ENCODE assay signal across 9 cellular contexts in the genomic region with DNA sequence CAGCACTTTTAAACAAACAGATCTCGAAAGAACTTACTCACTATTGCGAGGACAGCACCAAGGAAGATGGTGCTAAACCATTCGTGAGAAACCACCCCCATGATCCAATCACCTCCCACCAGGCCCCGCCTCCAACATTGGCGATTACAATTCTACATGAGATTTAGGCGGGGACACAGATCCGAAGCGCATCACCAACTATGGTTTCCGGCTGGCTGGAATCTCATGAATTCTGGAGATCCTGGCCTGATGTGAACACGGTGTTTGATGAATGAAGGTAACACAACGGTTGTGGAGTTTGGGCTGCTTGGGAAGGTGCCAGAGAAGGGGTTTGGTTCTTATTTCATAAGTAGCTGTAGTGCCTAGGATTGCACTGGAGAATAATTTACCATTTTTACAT.
"Had no signal": no experiment of that assay in that cellular context is flagged by ENCODE, and none has a peak within 500 bp of the region (broad histone marks: within the 10 kb centered on the region; RNA-seq: fewer than 3 reads in every experiment).

No MANE protein-coding gene starts in this region.

- H3K36me3 ChIP-seq: HAP-1 had no signal

- H3K9me3 ChIP-seq: HAP-1 had no signal

- H3K27ac Mint-ChIP-seq: HFFc6, IgD-negative memory B cell had no signal

- H3K36me3 Mint-ChIP-seq: IgD-negative memory B cell had no signal

- H3K4me3 Mint-ChIP-seq: HFFc6, IgD-negative memory B cell had no signal

- ATAC-seq: HCT116, HepG2 had no signal

- H3K4me3 ChIP-seq: HAP-1 had no signal

- DNase-seq: GOT3, H7, HFFc6, KBM-7 had no signal

- H3K27ac ChIP-seq: HL-60 had no signal
